Comparison of ENCODE assay signal across 12 cellular contexts in the genomic region with DNA sequence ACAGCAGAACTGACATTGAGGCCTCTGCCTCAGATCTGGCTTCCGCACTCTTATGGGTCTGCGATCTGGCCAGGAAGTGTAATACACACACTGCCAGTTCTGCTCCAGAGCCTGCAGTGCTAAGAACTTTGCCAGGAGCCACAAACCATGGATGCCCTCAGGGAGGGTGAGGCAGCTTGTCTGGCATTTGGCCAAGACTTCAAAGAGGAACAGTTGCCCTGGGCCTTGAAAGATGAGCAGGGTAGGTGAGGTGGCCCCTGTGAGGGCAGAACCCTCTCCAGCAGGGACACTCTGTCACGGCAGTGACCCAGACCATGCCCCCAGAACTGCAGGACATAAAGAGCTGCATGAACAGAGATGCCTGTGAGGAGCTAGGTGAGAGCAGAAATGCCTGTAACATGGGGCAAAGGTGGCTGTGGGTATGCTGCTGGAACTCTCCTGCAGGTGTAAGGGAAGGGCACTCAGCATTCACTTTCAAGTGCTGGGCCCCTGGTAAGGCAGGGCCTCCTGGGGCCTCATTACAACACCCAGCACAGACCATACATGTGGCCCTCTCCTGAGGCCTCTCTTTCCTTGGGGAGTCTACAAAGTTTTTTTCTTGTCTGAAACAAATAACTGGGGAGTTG. TPM values are rescaled to one million over a fixed set of nuclear protein-coding genes. Genes with fewer than 3 reads are reported as not detected.
A peak's percentile ranks its signal among the peaks of the same experiment; 100 is the strongest.
DNase-seq lines count a peak whose midpoint lies in the region; ATAC-seq and TF ChIP-seq lines count a peak whose summit lies in the region.
"Had no signal": no experiment of that assay in that cellular context is flagged by ENCODE, and none has a peak within 500 bp of the region (broad histone marks: within the 10 kb centered on the region; RNA-seq: fewer than 3 reads in every experiment).

No MANE protein-coding gene starts in this region.

- peak overlapping the region; percentile 31 for H3K27ac ChIP-seq in AG04450 (ENCODE audit: low read depth, low read length)
- no peak overlapping the region for H3K27ac ChIP-seq in H9 (ENCODE audit: insufficient read length, low read depth, low read length)
- H3K27ac ChIP-seq in PC-9: no peak overlapping the region
- no peak overlapping the region for H3K27ac ChIP-seq in foreskin keratinocyte
- H3K27ac ChIP-seq in testis: no peak overlapping the region

- ATAC-seq in foreskin keratinocyte (peak; percentile 56), HG03469 (IDR thresholded peaks at IDR 0.05; ENCODE audit: unreplicated experiment) (no peak), GM18511 (IDR thresholded peaks at IDR 0.05; ENCODE audit: unreplicated experiment) (no peak)
- ATAC-seq: sciatic nerve had no signal

- H2BK20ac ChIP-seq in H9 (ENCODE audit: low read depth, low read length, poor library complexity, severe bottlenecking): no peak overlapping the region

- H3K4me3 ChIP-seq in AG04450 (ENCODE audit: low read depth, low read length) (no peak overlapping the region), PC-9 (no peak overlapping the region), testis (no peak overlapping the region)

- no peak overlapping the region for H3K4me2 ChIP-seq in H9 (ENCODE audit: insufficient read depth, insufficient read length, low read length)
- H3K4me2 ChIP-seq in PC-9: no peak overlapping the region

- no peaks in the 10 kb centered on the region; the same call in 1 of the 2 replicates for H3K27me3 Mint-ChIP-seq in H9 (ENCODE audit: low read depth)
- H3K27me3 Mint-ChIP-seq: activated naive CD8-positive, alpha-beta T cell treated with anti-CD3 and anti-CD28 coated beads, Interleukin-2, amount 10 ng/mL, durations not matched to agents 7 days and 5 days had no signal

- H3K27me3 ChIP-seq in AG04450 (ENCODE audit: control insufficient read depth, insufficient read depth, low read length) (no peaks in the 10 kb centered on the region), H9 (ENCODE audit: insufficient read depth, low read length) (no peaks in the 10 kb centered on the region), PC-9 (ENCODE audit: insufficient read depth, low read depth) (no peaks in the 10 kb centered on the region), foreskin keratinocyte (peaks cover 9% of the 10 kb centered on the region), testis (no peaks in the 10 kb centered on the region)

- no peak overlapping the region for H3K23ac ChIP-seq in H9 (ENCODE audit: insufficient read length, low read depth, low read length)

- H3K79me1 ChIP-seq in H9 (ENCODE audit: insufficient read depth, low read depth, low read length, poor library complexity, severe bottlenecking): no peaks in the 10 kb centered on the region

- DNase-seq in AG04450 (ENCODE audit: low read depth, low spot score) (no peak), H9 (peak; percentile 23), PC-9 (peak; percentile 62 to 87), foreskin keratinocyte (peak; percentile 28 to 50), testis (no peak), GF-D8 (lab: John Stamatoyannopoulos, UW) (no peak)
- DNase-seq: activated CD4-positive, alpha-beta T cell treated with anti-CD3 and anti-CD28 coated beads for 4 hours; activated naive CD8-positive, alpha-beta T cell treated with anti-CD3 and anti-CD28 coated beads, Interleukin-2, amount 10 ng/mL, durations not matched to agents 7 days and 5 days; C1 segment of cervical spinal cord had no signal

- no peaks in the 10 kb centered on the region for H3K23me2 ChIP-seq in H9 (ENCODE audit: insufficient read length, low read depth, low read length, poor library complexity, severe bottlenecking)

- H2BK12ac ChIP-seq in H9 (ENCODE audit: insufficient read length, low read depth, low read length): no peak overlapping the region

- no peak overlapping the region for H4K91ac ChIP-seq in H9 (ENCODE audit: insufficient read length, low read depth, low read length)

- no peaks in the 10 kb centered on the region for H3F3A ChIP-seq in PC-9 (ENCODE audit: insufficient read depth, low read depth)

- H2BK5ac ChIP-seq in H9 (ENCODE audit: insufficient read length, low read length): no peak overlapping the region

- no peak overlapping the region for H2BK15ac ChIP-seq in H9 (ENCODE audit: low read depth, low read length)

- BruUV-seq in PC-9 (replicated peaks; lab: Mats Ljungman, UMichigan): no TSS peak

- peak overlapping the region in 1 of 3 experiments; percentile 39; a peak in 1 of 7 replicates for H3K27ac Mint-ChIP-seq in H9
- H3K27ac Mint-ChIP-seq: activated naive CD8-positive, alpha-beta T cell treated with anti-CD3 and anti-CD28 coated beads, Interleukin-2, amount 10 ng/mL, durations not matched to agents 7 days and 5 days had no signal

- no peak overlapping the region; a peak in 1 of 5 replicates for H3K4me3 Mint-ChIP-seq in H9
- H3K4me3 Mint-ChIP-seq: activated naive CD8-positive, alpha-beta T cell treated with anti-CD3 and anti-CD28 coated beads, Interleukin-2, amount 10 ng/mL, durations not matched to agents 7 days and 5 days had no signal

- H3T11ph ChIP-seq in H9 (ENCODE audit: low read length): no peak overlapping the region

- intact Hi-C loops in PC-9 (cut with micrococcal nuclease; ENCODE audit: unreplicated experiment): no loop called here
- intact Hi-C loops in testis (cut with DNase I; ENCODE audit: low total_unique reads): no loop called here

- no peak overlapping the region for H2AK5ac ChIP-seq in H9 (ENCODE audit: insufficient read length, low read length)

- H3K9me2 ChIP-seq in PC-9 (ENCODE audit: insufficient read depth): no peaks in the 10 kb centered on the region

- H4K5ac ChIP-seq in H9 (ENCODE audit: insufficient read length, low read depth, low read length): no peak overlapping the region

- WGBS in H9 (ENCODE audit: extremely low coverage, insufficient read length, low lambda C conversion rate): no CpG with 5 or more reads among the region's 3 CpGs
- WGBS in testis, 2 donors: 85 to 93% methylated on average over 3 of the region's 3 CpGs

- peaks cover 6 to 10% of the 10 kb centered on the region in 2 experiments for H3K9me3 Mint-ChIP-seq in H9

- H3K9ac ChIP-seq in H9 (ENCODE audit: extremely low read depth, insufficient read length, low read length): no peak overlapping the region

- H4K8ac ChIP-seq in H9 (replicated peaks; ENCODE audit: insufficient read length, low read depth, low read length): no peak overlapping the region

- no peak overlapping the region for H3K18ac ChIP-seq in H9 (ENCODE audit: insufficient read length, low read depth, low read length)

- no peak overlapping the region for H3K4ac ChIP-seq in H9 (ENCODE audit: low read depth, low read length)

- H3K36me3 ChIP-seq in PC-9 (ENCODE audit: low read depth): no peaks in the 10 kb centered on the region
- H3K36me3 ChIP-seq in testis (ENCODE audit: low read depth, missing control alignments): no peaks in the 10 kb centered on the region

- CTCF ChIA-PET in AG04450 (lab: Charles Lee) (interaction anchor here (1.2 to 1.9 kb wide), 3 partner anchors 13 to 109 kb away, joined by 5 to 12 read pairs (median 6); no protein-coding TSS in a partner anchor), PC-9 (lab: Charles Lee) (interaction anchor here (0.6 to 0.7 kb wide), 2 partner anchors 14 to 105 kb away, joined by 4 to 7 read pairs; no protein-coding TSS in a partner anchor)

- H3K79me2 ChIP-seq in H9 (ENCODE audit: insufficient read depth, low read length) (no peaks in the 10 kb centered on the region), PC-9 (ENCODE audit: low read depth) (no peaks in the 10 kb centered on the region)

- H3K14ac ChIP-seq in H9 (ENCODE audit: insufficient read depth, low read length): no peak overlapping the region

- TF ChIP-seq CTCF in AG04450 (IDR thresholded peaks at IDR 0.05; ENCODE audit: low read depth, low read length) (no peak), H9 (conservative IDR thresholded peaks at IDR 0.05) (no peak), PC-9 (conservative IDR thresholded peaks at IDR 0.05) (no peak), foreskin keratinocyte (conservative IDR thresholded peaks at IDR 0.05) (no peak), testis (IDR thresholded peaks at IDR 0.05) (no peak)

- no peak overlapping the region for H3K56ac ChIP-seq in H9 (ENCODE audit: insufficient read length, low read depth, low read length)

- no peak for TF ChIP-seq POLR2A in testis (IDR thresholded peaks at IDR 0.05)

- H3K4me1 ChIP-seq in H9 (ENCODE audit: insufficient read depth, low read length) (no peaks in the 10 kb centered on the region), PC-9 (replicated peaks; ENCODE audit: insufficient read depth) (0 out of 2 replicates have a peak, but pooled peaks cover 6% of the 10 kb centered on the region), foreskin keratinocyte (no peaks in the 10 kb centered on the region), testis (no peaks in the 10 kb centered on the region)

- no peak overlapping the region for H2BK120ac ChIP-seq in H9 (ENCODE audit: low read depth, low read length, poor library complexity, severe bottlenecking)

- peaks cover 2 to 14% (median 9%) of the 10 kb centered on the region in 3 experiments; a peak in 6 of 7 replicates for H3K36me3 Mint-ChIP-seq in H9 (ENCODE audit: insufficient read depth in 1 of 3, low read depth in 3 of 3)

- H2AFZ ChIP-seq in H9 (ENCODE audit: low read length): no peak overlapping the region
- no peak overlapping the region for H2AFZ ChIP-seq in PC-9

- H3K9me3 ChIP-seq in AG04450 (ENCODE audit: control insufficient read depth, insufficient read depth, low read length) (no peaks in the 10 kb centered on the region), H9 (ENCODE audit: control insufficient read depth, low read depth, low read length) (no peaks in the 10 kb centered on the region), PC-9 (ENCODE audit: insufficient read depth, low read depth) (no peaks in the 10 kb centered on the region), testis (no peaks in the 10 kb centered on the region)

- POLR2A ChIA-PET in AG04450 (lab: Yijun Ruan, JAX): no interaction called here
- POLR2A ChIA-PET in PC-9 (lab: Charles Lee; ENCODE audit: unreplicated experiment): no interaction called here

- H4K20me1 ChIP-seq in H9 (ENCODE audit: control insufficient read depth, insufficient read depth, insufficient read length): no peaks in the 10 kb centered on the region
- 0 out of 2 replicates have a peak, but pooled peaks cover 3% of the 10 kb centered on the region for H4K20me1 ChIP-seq in PC-9 (ENCODE audit: insufficient read depth)

- H3K4me1 Mint-ChIP-seq in H9: peaks cover 7 to 9% of the 10 kb centered on the region in 2 experiments

RNA-seq across cellular contexts. Expression of a gene that starts 47.3 kb away (rescaled TPM):
- polyA plus RNA-seq in AG04450 (2011; rRNA removed): 5.6 and 5.7 TPM in 2 replicates
- polyA minus RNA-seq in AG04450 (2011; rRNA and poly(A)+ RNA removed): 13.7 and 19.6 TPM in 2 replicates
- total RNA-seq in H9 (2021): 15.9 and 16.2 TPM in 2 replicates
- 9.9 and 11.8 TPM in 2 replicates for total RNA-seq in PC-9 (2021)
- 6.9 and 7.4 TPM in 2 replicates for total RNA-seq in foreskin keratinocyte
- polyA plus RNA-seq in foreskin keratinocyte: 1.8 and 2.9 TPM in 2 replicates
- total RNA-seq in testis: 10 to 100 TPM; 25.8 to 41.5 TPM
- polyA plus RNA-seq in testis (ENCODE audit: insufficient read depth, low read depth, low replicate concordance): 29.3 TPM

Comparison
In these comparisons a context has a peak if more than half of its experiments do, and no peak if none do; other contexts are left out.
1. DNase-seq: peak in H9 (single experiment), PC-9 (2 of 2) and foreskin keratinocyte (2 of 2); none in AG04450 (single experiment), testis (single experiment) and GF-D8 (single experiment).